In the genomic region with DNA sequence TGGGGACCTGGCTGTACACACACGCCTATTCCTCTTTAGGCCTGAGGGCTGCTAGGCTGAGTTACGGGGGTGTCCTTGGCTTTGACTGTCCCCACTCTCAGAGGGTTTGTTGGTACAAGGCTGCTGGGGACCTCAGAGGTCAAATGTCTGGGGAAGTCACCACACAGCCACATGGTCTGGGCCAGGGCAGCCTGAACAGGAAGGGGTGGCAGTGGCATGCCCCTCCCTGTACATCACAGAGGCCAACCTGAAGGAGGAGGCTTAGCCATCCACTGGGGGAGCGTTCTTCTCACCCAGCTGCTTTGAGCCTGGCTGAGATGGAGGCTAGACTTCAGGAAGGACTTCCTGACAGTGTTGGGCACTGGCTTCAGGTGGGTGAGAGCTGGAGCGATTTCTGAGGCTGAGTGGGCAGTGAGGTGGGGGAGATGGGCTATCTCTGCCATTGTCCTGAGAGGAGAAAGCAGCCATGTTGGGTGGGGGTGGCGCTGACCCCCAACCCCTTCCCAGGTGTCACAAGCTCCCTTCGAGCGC, we compare ENCODE assay signal across 12 cellular contexts. TPM values are rescaled to one million over a fixed set of nuclear protein-coding genes. Genes with fewer than 3 reads are reported as not detected.
DNase-seq lines count a peak whose midpoint lies in the region; ATAC-seq and TF ChIP-seq lines count a peak whose summit lies in the region.
"Had no signal": no experiment of that assay in that cellular context is flagged by ENCODE, and none has a peak within 500 bp of the region (broad histone marks: within the 10 kb centered on the region; RNA-seq: fewer than 3 reads in every experiment).

No MANE protein-coding gene starts in this region.

- peak; percentile 28 for ATAC-seq in activated naive CD8-positive, alpha-beta T cell treated with anti-CD3 and anti-CD28 coated beads, Interleukin-2, amount 10 ng/mL, durations not matched to agents 7 days and 5 days (ENCODE audit: low read depth)
- no peak for ATAC-seq in GM21786 (IDR thresholded peaks at IDR 0.05; ENCODE audit: unreplicated experiment)

- H3K36me3 ChIP-seq in ascending aorta (peaks cover 27 to 37% of the 10 kb centered on the region in 2 donors), mesenchymal stem cell (ENCODE audit: control insufficient read depth in 1 of 2, insufficient read depth in 2 of 2, low read depth in 1 of 2, low read length in 2 of 2) (peaks cover 70 to 93% of the 10 kb centered on the region in 2 experiments), tibial nerve (peaks cover 0 to 37% (median 0%) of the 10 kb centered on the region in 3 donors)

- H3K18ac ChIP-seq in mesenchymal stem cell (ENCODE audit: low read depth in 1 of 2, low read length in 2 of 2) = peak overlapping the region in 1 of 2 experiments; percentile 48

- H2BK5ac ChIP-seq in mesenchymal stem cell (ENCODE audit: low read depth, low read length, poor library complexity, severe bottlenecking) = no peak overlapping the region

- no peak overlapping the region for H2BK120ac ChIP-seq in mesenchymal stem cell (ENCODE audit: low read depth, low read length)

- H3K9me3 Mint-ChIP-seq in activated naive CD8-positive, alpha-beta T cell treated with anti-CD3 and anti-CD28 coated beads, Interleukin-2, amount 10 ng/mL, durations not matched to agents 7 days and 5 days = no peaks in the 10 kb centered on the region
- H3K9me3 Mint-ChIP-seq in activated naive CD8-positive, alpha-beta T cell treated with anti-CD3 and anti-CD28 coated beads for 36 hours = no peaks in the 10 kb centered on the region

- DNase-seq in activated naive CD8-positive, alpha-beta T cell treated with anti-CD3 and anti-CD28 coated beads, Interleukin-2, amount 10 ng/mL, durations not matched to agents 7 days and 5 days = no peak
- DNase-seq in activated naive CD8-positive, alpha-beta T cell treated with anti-CD3 and anti-CD28 coated beads for 36 hours = no peak
- DNase-seq in ascending aorta (ENCODE audit: low spot score in 2 of 2) (no peak), mesenchymal stem cell (no peak), tibial nerve (ENCODE audit: low spot score in 2 of 2) (no peak), SW480 (ENCODE audit: low spot score) (no peak), AG08396 (ENCODE audit: low spot score) (no peak)
- DNase-seq: islet precursor cell, RPMI8226 had no signal

- H3K4me1 Mint-ChIP-seq in activated naive CD8-positive, alpha-beta T cell treated with anti-CD3 and anti-CD28 coated beads, Interleukin-2, amount 10 ng/mL, durations not matched to agents 7 days and 5 days = peaks cover 10% of the 10 kb centered on the region
- H3K4me1 Mint-ChIP-seq in activated naive CD8-positive, alpha-beta T cell treated with anti-CD3 and anti-CD28 coated beads for 36 hours = peaks cover 8% of the 10 kb centered on the region

- peak overlapping the region; percentile 54 for H2AK5ac ChIP-seq in mesenchymal stem cell (ENCODE audit: low read length, severe bottlenecking)

- H3K4ac ChIP-seq in mesenchymal stem cell (ENCODE audit: low read depth in 1 of 2, low read length in 2 of 2) = no peak overlapping the region

- peaks cover 5% of the 10 kb centered on the region for H3K79me1 ChIP-seq in mesenchymal stem cell (replicated peaks; ENCODE audit: low read length, poor library complexity, severe bottlenecking)

- no peak overlapping the region for H3K23ac ChIP-seq in mesenchymal stem cell (ENCODE audit: low read length in 2 of 2)

- TF ChIP-seq POLR2A in tibial nerve (IDR thresholded peaks at IDR 0.05) = no peak

- no peaks in the 10 kb centered on the region for H3K27me3 ChIP-seq in ascending aorta
- H3K27me3 ChIP-seq in mesenchymal stem cell (ENCODE audit: control insufficient read depth in 1 of 2, insufficient read depth in 1 of 2, low read length in 2 of 2) = no peaks in the 10 kb centered on the region
- no peaks in the 10 kb centered on the region for H3K27me3 ChIP-seq in tibial nerve

- H3K4me3 ChIP-seq in ascending aorta = no peak overlapping the region
- H3K4me3 ChIP-seq in mesenchymal stem cell (ENCODE audit: insufficient read depth in 1 of 2, low read depth in 1 of 2, low read length in 2 of 2) = no peak overlapping the region
- H3K4me3 ChIP-seq in tibial nerve = no peak overlapping the region
- H3K4me3 ChIP-seq: thoracic aorta had no signal

- POLR2A ChIA-PET in activated naive CD8-positive, alpha-beta T cell treated with anti-CD3 and anti-CD28 coated beads, Interleukin-2, amount 10 ng/mL, durations not matched to agents 7 days and 5 days (lab: Charles Lee) = interaction anchor here (0.6 kb wide), 1 partner anchor 14 kb away, joined by 3 read pairs; no protein-coding TSS in a partner anchor

- H2BK12ac ChIP-seq in mesenchymal stem cell (ENCODE audit: low read length in 2 of 2) = peak overlapping the region in 1 of 2 experiments; percentile 60

- no peak overlapping the region for H3K9ac ChIP-seq in mesenchymal stem cell (ENCODE audit: low read length)

- peak overlapping the region; percentile 1 for H3K4me2 ChIP-seq in mesenchymal stem cell (ENCODE audit: low read length, poor library complexity, severe bottlenecking)

- WGBS in mesenchymal stem cell = 96% methylated on average over 7 of the region's 7 CpGs
- 59 to 76% methylated on average over 6 to 7 of the region's 7 CpGs for WGBS in tibial nerve, 2 donors

- H3K4me3 Mint-ChIP-seq in activated naive CD8-positive, alpha-beta T cell treated with anti-CD3 and anti-CD28 coated beads, Interleukin-2, amount 10 ng/mL, durations not matched to agents 7 days and 5 days = no peak overlapping the region
- no peak overlapping the region for H3K4me3 Mint-ChIP-seq in activated naive CD8-positive, alpha-beta T cell treated with anti-CD3 and anti-CD28 coated beads for 36 hours
- H3K4me3 Mint-ChIP-seq: activated naive CD8-positive, alpha-beta T cell had no signal

- no peaks in the 10 kb centered on the region for H3K9me3 ChIP-seq in ascending aorta
- H3K9me3 ChIP-seq in mesenchymal stem cell (ENCODE audit: control insufficient read depth, low read length) = no peaks in the 10 kb centered on the region
- H3K9me3 ChIP-seq in tibial nerve = no peaks in the 10 kb centered on the region
- H3K9me3 ChIP-seq: thoracic aorta had no signal

- no peak overlapping the region for H4K91ac ChIP-seq in mesenchymal stem cell (ENCODE audit: low read length)

- TF ChIP-seq EP300 in tibial nerve (IDR thresholded peaks at IDR 0.05) = no peak

- H4K8ac ChIP-seq in mesenchymal stem cell (ENCODE audit: low read length) = no peak overlapping the region

- no peaks in the 10 kb centered on the region for H3K36me3 Mint-ChIP-seq in activated naive CD8-positive, alpha-beta T cell treated with anti-CD3 and anti-CD28 coated beads, Interleukin-2, amount 10 ng/mL, durations not matched to agents 7 days and 5 days
- no peaks in the 10 kb centered on the region for H3K36me3 Mint-ChIP-seq in activated naive CD8-positive, alpha-beta T cell treated with anti-CD3 and anti-CD28 coated beads for 36 hours

- H3K27me3 Mint-ChIP-seq in activated naive CD8-positive, alpha-beta T cell treated with anti-CD3 and anti-CD28 coated beads, Interleukin-2, amount 10 ng/mL, durations not matched to agents 7 days and 5 days = no peaks in the 10 kb centered on the region
- H3K27me3 Mint-ChIP-seq in activated naive CD8-positive, alpha-beta T cell treated with anti-CD3 and anti-CD28 coated beads for 36 hours = no peaks in the 10 kb centered on the region
- H3K27me3 Mint-ChIP-seq: activated naive CD8-positive, alpha-beta T cell had no signal

- H2AFZ ChIP-seq in mesenchymal stem cell (ENCODE audit: low read depth, low read length) = no peak overlapping the region

- TF ChIP-seq CTCF in ascending aorta (IDR thresholded peaks at IDR 0.05) = no peak
- no peak for TF ChIP-seq CTCF in tibial nerve (IDR thresholded peaks at IDR 0.05)

- H3K4me1 ChIP-seq in ascending aorta (peaks cover 0 to 26% of the 10 kb centered on the region in 2 donors), mesenchymal stem cell (ENCODE audit: control insufficient read depth, insufficient read depth, low read depth, low read length) (peaks cover 78% of the 10 kb centered on the region), tibial nerve (peaks cover 0 to 96% (median 56%) of the 10 kb centered on the region in 4 donors)

- intact Hi-C loops in ascending aorta (cut with DNase I) = no loop called here

- H3K27ac Mint-ChIP-seq in activated naive CD8-positive, alpha-beta T cell treated with anti-CD3 and anti-CD28 coated beads, Interleukin-2, amount 10 ng/mL, durations not matched to agents 7 days and 5 days = peak overlapping the region; percentile 30
- no peak overlapping the region for H3K27ac Mint-ChIP-seq in activated naive CD8-positive, alpha-beta T cell treated with anti-CD3 and anti-CD28 coated beads for 36 hours
- H3K27ac Mint-ChIP-seq: activated naive CD8-positive, alpha-beta T cell had no signal

- no peak overlapping the region for H2BK15ac ChIP-seq in mesenchymal stem cell (ENCODE audit: low read depth, poor library complexity, severe bottlenecking)

- peak overlapping the region in 1 of 2 experiments; percentile 35 for H3K14ac ChIP-seq in mesenchymal stem cell (ENCODE audit: low read length in 2 of 2)

- H3K27ac ChIP-seq in ascending aorta (peak overlapping the region; percentile 35 to 53), mesenchymal stem cell (ENCODE audit: low read length, poor library complexity, severe bottlenecking) (peak overlapping the region; percentile 48), tibial nerve (peak overlapping the region; percentile 55 to 98 (median 80))

RNA-seq across cellular contexts. Expression of a gene that starts 36.3 kb away (rescaled TPM):
- 1 to 10 TPM; 3.5 to 4.6 TPM for total RNA-seq in activated naive CD8-positive, alpha-beta T cell treated with anti-CD3 and anti-CD28 coated beads, Interleukin-2, amount 10 ng/mL, durations not matched to agents 7 days and 5 days
- total RNA-seq in activated naive CD8-positive, alpha-beta T cell treated with anti-CD3 and anti-CD28 coated beads for 36 hours = 1 to 10 TPM; 1.3 to 2.0 TPM
- 41.9 TPM for total RNA-seq in ascending aorta
- polyA plus RNA-seq in mesenchymal stem cell (2013, experiment 1 of 2) = 75.1 TPM
- polyA plus RNA-seq in mesenchymal stem cell (2013, experiment 2 of 2) = 76.7 TPM
- 10 to 100 TPM; 45.0 to 80.4 (median 67.0) TPM for total RNA-seq in tibial nerve
